8 cellular contexts compared by ENCODE assay signal in genomic region chrX:71181910-71182799, GRCh38. TPM values are rescaled to one million over a fixed set of nuclear protein-coding genes. Genes with fewer than 3 reads are reported as not detected.
A peak's percentile ranks its signal among the peaks of the same experiment; 100 is the strongest.
DNase-seq lines count a peak whose midpoint lies in the region; ATAC-seq, FAIRE-seq and TF ChIP-seq lines count a peak whose summit lies in the region.

No MANE protein-coding gene starts in this region.

- H3K4me3 ChIP-seq in choroid plexus epithelial cell (ENCODE audit: low read depth, low read length) (peak overlapping the region; percentile 52), kidney (ENCODE audit: low read length in 2 of 2) (peak overlapping the region; percentile 84 to 86)

- peaks cover 4% of the 10 kb centered on the region in 2 donors for H3K4me1 ChIP-seq in kidney (ENCODE audit: control insufficient read depth in 1 of 2, insufficient read depth in 1 of 2, low read depth in 1 of 2, low read length in 2 of 2)

- peak overlapping the region; percentile 55 to 86 for H3K9ac ChIP-seq in kidney (ENCODE audit: low read length in 2 of 2)

- TF ChIP-seq CTCF in choroid plexus epithelial cell (conservative IDR thresholded peaks at IDR 0.05; ENCODE audit: low read depth, low read length) (no peak), kidney (IDR thresholded peaks at IDR 0.05; ENCODE audit: borderline replicate concordance, extremely low read depth, insufficient read depth) (no peak)

- H3K9me3 ChIP-seq in kidney (ENCODE audit: control insufficient read depth in 1 of 2, low read length in 2 of 2) = no peaks in the 10 kb centered on the region

- H3K27ac ChIP-seq in kidney (ENCODE audit: low read depth in 2 of 2, low read length in 2 of 2) = peak overlapping the region; percentile 90 to 93

- DNase-seq in AG08395 (ENCODE audit: low spot score) (peak; percentile 88), NCI-H226 (peak; percentile 92), choroid plexus epithelial cell (ENCODE audit: low read depth) (peak; percentile 98), kidney (peak; percentile 93)
- DNase-seq in activated CD4-positive, alpha-beta T cell treated with anti-CD3 and anti-CD28 coated beads for 24 hours (ENCODE audit: low read depth in 2 of 2) = peak; percentile 55 to 62
- DNase-seq in stimulated activated CD4-positive, alpha-beta T cell treated with anti-CD3 and anti-CD28 coated beads, Interleukin-15, amount 100 ng/mL, for 1 hour (ENCODE audit: low read depth in 1 of 2, low spot score in 1 of 2) = peak; percentile 51 to 56

- FAIRE-seq in kidney (lab: Jason Lieb, UNC) = peak; percentile 98

- intact Hi-C loops in kidney (cut with DNase I) = no loop called here

- H3K36me3 ChIP-seq in kidney (ENCODE audit: control insufficient read depth in 1 of 2, insufficient read depth in 2 of 2, low read length in 2 of 2) = no peaks in the 10 kb centered on the region

- ATAC-seq in GM18909 (IDR thresholded peaks at IDR 0.05; ENCODE audit: poor library complexity, unreplicated experiment) (peak; percentile 87), HG03159 (IDR thresholded peaks at IDR 0.05; ENCODE audit: unreplicated experiment) (peak; percentile 85)

RNA-seq across cellular contexts. Expression of gene NLGN3, which starts 37.5 kb away (rescaled TPM):
- total RNA-seq in kidney = 0.82 TPM
- polyA plus RNA-seq in kidney (ENCODE audit: insufficient read depth, low read depth, low replicate concordance) = 0.97 TPM

RNA-seq across cellular contexts. Expression of gene GJB1, which starts 40.9 kb away (rescaled TPM):
- 22.4 TPM for total RNA-seq in kidney
- polyA plus RNA-seq in kidney (ENCODE audit: insufficient read depth, low read depth, low replicate concordance) = 59.0 TPM

Comparison
In these comparisons a context has a peak if more than half of its experiments do, and no peak if none do; other contexts are left out.
1. Peak in every context shown above with its lines: DNase-seq, ATAC-seq, H3K4me3 ChIP-seq and H3K27ac ChIP-seq.